ENCODE assay signal across 9 cellular contexts in the genomic region with DNA sequence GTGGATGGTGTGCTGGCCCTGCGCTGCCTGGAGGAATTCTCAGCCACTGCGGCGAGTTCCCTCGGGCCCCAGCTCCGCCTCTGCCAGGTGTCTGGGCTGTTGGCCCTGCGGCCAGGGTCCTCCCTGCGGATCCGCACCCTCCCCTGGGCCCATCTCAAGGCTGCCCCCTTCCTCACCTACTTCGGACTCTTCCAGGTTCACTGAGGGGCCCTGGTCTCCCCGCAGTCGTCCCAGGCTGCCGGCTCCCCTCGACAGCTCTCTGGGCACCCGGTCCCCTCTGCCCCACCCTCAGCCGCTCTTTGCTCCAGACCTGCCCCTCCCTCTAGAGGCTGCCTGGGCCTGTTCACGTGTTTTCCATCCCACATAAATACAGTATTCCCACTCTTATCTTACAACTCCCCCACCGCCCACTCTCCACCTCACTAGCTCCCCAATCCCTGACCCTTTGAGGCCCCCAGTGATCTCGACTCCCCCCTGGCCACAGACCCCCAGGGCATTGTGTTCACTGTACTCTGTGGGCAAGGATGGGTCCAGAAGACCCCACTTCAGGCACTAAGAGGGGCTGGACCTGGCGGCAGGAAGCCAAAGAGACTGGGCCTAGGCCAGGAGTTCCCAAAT. TPM values are rescaled to one million over a fixed set of nuclear protein-coding genes. Genes with fewer than 3 reads are reported as not detected.
A peak's percentile ranks its signal among the peaks of the same experiment; 100 is the strongest.
DNase-seq lines count a peak whose midpoint lies in the region; ATAC-seq, FAIRE-seq and TF ChIP-seq lines count a peak whose summit lies in the region.
"Had no signal": no experiment of that assay in that cellular context is flagged by ENCODE, and none has a peak within 500 bp of the region (broad histone marks: within the 10 kb centered on the region; RNA-seq: fewer than 3 reads in every experiment).

No MANE protein-coding gene starts in this region.

- H3K36me3 ChIP-seq in Peyer's patch = no peaks in the 10 kb centered on the region
- H3K36me3 ChIP-seq in esophagus squamous epithelium = no peaks in the 10 kb centered on the region
- no peaks in the 10 kb centered on the region for H3K36me3 ChIP-seq in pancreas

- H3K4me1 ChIP-seq in Peyer's patch = peaks cover 4 to 42% (median 28%) of the 10 kb centered on the region in 4 donors
- peaks cover 30 to 58% (median 39%) of the 10 kb centered on the region in 3 donors for H3K4me1 ChIP-seq in esophagus squamous epithelium
- peaks cover 18 to 32% (median 25%) of the 10 kb centered on the region in 3 donors for H3K4me1 ChIP-seq in pancreas

- peak overlapping the region; percentile 93 for H3K27ac ChIP-seq in 22Rv1
- H3K27ac ChIP-seq in Peyer's patch = peak overlapping the region; percentile 89 to 99 (median 93)
- peak overlapping the region; percentile 82 to 98 (median 96) for H3K27ac ChIP-seq in esophagus squamous epithelium
- peak overlapping the region; percentile 80 to 94 (median 90) for H3K27ac ChIP-seq in pancreas

- TF ChIP-seq POLR2A in Peyer's patch (IDR thresholded peaks at IDR 0.05) = peak; percentile 39 to 71
- no peak for TF ChIP-seq POLR2A in esophagus squamous epithelium (IDR thresholded peaks at IDR 0.05)
- no peak for TF ChIP-seq POLR2A in GM12892 (IDR thresholded peaks at IDR 0.05; ENCODE audit: low read depth, low read length)

- TF ChIP-seq CTCF in 22Rv1 (IDR thresholded peaks at IDR 0.05) (no peak), Peyer's patch (IDR thresholded peaks at IDR 0.05) (peak in 2 of 6 experiments; percentile 24 to 31), esophagus squamous epithelium (IDR thresholded peaks at IDR 0.05) (no peak), pancreas (IDR thresholded peaks at IDR 0.05) (no peak), foreskin fibroblast (IDR thresholded peaks at IDR 0.05; ENCODE audit: low read depth, low read length) (no peak)

- peak in 2 of 3 donors; percentile 73 to 78 for DNase-seq in Peyer's patch
- DNase-seq in esophagus squamous epithelium (lab: John Stamatoyannopoulos, UW) = no peak
- DNase-seq in pancreas = peak in 3 of 6 donors; percentile 36 to 79 (median 57)
- DNase-seq in activated gamma-delta T cell (lab: John Stamatoyannopoulos, UW) = no peak
- no peak for DNase-seq in foreskin fibroblast
- no peak for DNase-seq in ecto neural progenitor cell (ENCODE audit: low spot score)
- no peak for DNase-seq in GM12892 (ENCODE audit: insufficient read length)
- DNase-seq: amniotic stem cell had no signal

- ATAC-seq in pancreas = no peak

- H3K9me3 ChIP-seq in Peyer's patch = peaks cover 0 to 4% (median 0%) of the 10 kb centered on the region in 4 donors
- no peaks in the 10 kb centered on the region for H3K9me3 ChIP-seq in esophagus squamous epithelium
- no peaks in the 10 kb centered on the region for H3K9me3 ChIP-seq in pancreas

- H3K27me3 ChIP-seq in Peyer's patch (no peaks in the 10 kb centered on the region), esophagus squamous epithelium (no peaks in the 10 kb centered on the region), pancreas (no peaks in the 10 kb centered on the region)

- 62 to 66% methylated on average over 15 to 19 of the region's 19 CpGs for WGBS in esophagus squamous epithelium, 2 donors
- WGBS in pancreas, 2 donors = 70 to 71% methylated on average over 19 of the region's 19 CpGs

- intact Hi-C loops in esophagus squamous epithelium (cut with DNase I) = no loop called here
- intact Hi-C loops in pancreas (cut with DNase I) = loop anchor here in 1 of 3 donors (10.0 kb wide), 1 partner anchor 202 kb away; a partner anchor contains a TSS

- no peak for FAIRE-seq in pancreas (lab: Jason Lieb, UNC)
- FAIRE-seq in GM12892 (lab: Jason Lieb, UNC) = no peak

- H3K4me3 ChIP-seq in Peyer's patch (peak overlapping the region in 2 of 4 donors; percentile 71 to 99), esophagus squamous epithelium (no peak overlapping the region), pancreas (no peak overlapping the region), foreskin fibroblast (ENCODE audit: low read depth in 1 of 2, low read length in 2 of 2) (no peak overlapping the region)

RNA-seq across cellular contexts. Expression of a gene that starts 1.3 kb away (rescaled TPM):
- total RNA-seq in Peyer's patch = 10 to 100 TPM in 3 of 4 donors, 1 to 10 TPM in 1; 5.0 to 54.4 (median 38.7) TPM
- 10 to 100 TPM in 2 of 4 donors, 1 to 10 TPM in 2; 3.8 to 21.7 (median 10.9) TPM for total RNA-seq in esophagus squamous epithelium
- 10 to 100 TPM; 10.5 to 31.2 (median 15.4) TPM for total RNA-seq in pancreas
- polyA plus RNA-seq in pancreas = 10 to 100 TPM; 16.9 to 17.8 TPM
- 4.5 TPM for polyA plus RNA-seq in GM12892 (2012; ENCODE audit: missing spikeins)

RNA-seq across cellular contexts. Expression of a gene that starts 4.5 kb away (rescaled TPM):
- total RNA-seq in Peyer's patch = 10 to 100 TPM; 31.4 to 47.7 (median 43.7) TPM
- total RNA-seq in esophagus squamous epithelium = 10 to 100 TPM; 32.1 to 65.4 (median 48.3) TPM
- total RNA-seq in pancreas = 10 to 100 TPM; 14.7 to 24.1 (median 15.7) TPM
- polyA plus RNA-seq in pancreas = 10 to 100 TPM; 25.5 to 33.1 TPM
- 50.6 TPM for polyA plus RNA-seq in GM12892 (2012; ENCODE audit: missing spikeins)

RNA-seq across cellular contexts. Expression of a gene that starts 8.4 kb away (rescaled TPM):
- 10 to 100 TPM in 3 of 4 donors, 1 to 10 TPM in 1; 7.6 to 58.6 (median 15.2) TPM for total RNA-seq in Peyer's patch
- total RNA-seq in esophagus squamous epithelium = 10 to 100 TPM in 1 of 4 donors, 1 to 10 TPM in 3; 3.5 to 41.6 (median 6.5) TPM
- total RNA-seq in pancreas = 10 to 100 TPM; 11.0 to 21.2 (median 12.7) TPM
- 10 to 100 TPM; 24.2 to 27.7 TPM for polyA plus RNA-seq in pancreas
- 1.7 TPM for polyA plus RNA-seq in GM12892 (2012; ENCODE audit: missing spikeins)

RNA-seq across cellular contexts. Expression of a gene that starts 22.2 kb away (rescaled TPM):
- total RNA-seq in Peyer's patch (100 to 1,000 TPM in 3 of 4 donors, 10 to 100 TPM in 1; 42.1 to 149 (median 124) TPM), esophagus squamous epithelium (10 to 100 TPM; 32.1 to 52.9 (median 45.2) TPM), pancreas (10 to 100 TPM in 3 of 6 donors, 1 to 10 TPM in 3; 3.7 to 60.0 (median 11.1) TPM)
- 1 to 10 TPM; 1.8 to 9.7 TPM for polyA plus RNA-seq in pancreas
- 7.4 TPM for polyA plus RNA-seq in GM12892 (2012; ENCODE audit: missing spikeins)

RNA-seq across cellular contexts. Expression of a gene that starts 26.4 kb away (rescaled TPM):
- total RNA-seq in Peyer's patch (100 to 1,000 TPM in 3 of 4 donors, 10 to 100 TPM in 1; 37.1 to 236 (median 125) TPM), esophagus squamous epithelium (100 to 1,000 TPM in 2 of 4 donors, 10 to 100 TPM in 2; 69.3 to 123 (median 100) TPM), pancreas (10 to 100 TPM; 12.3 to 27.1 (median 18.3) TPM)
- 10 to 100 TPM; 46.3 to 48.2 TPM for polyA plus RNA-seq in pancreas
- polyA plus RNA-seq in GM12892 (2012; ENCODE audit: missing spikeins) = 46.7 TPM

Comparison
In these comparisons a context has a peak if more than half of its experiments do, and no peak if none do; other contexts are left out.
1. DNase-seq: peak in Peyer's patch (2 of 3); none in esophagus squamous epithelium (single experiment), activated gamma-delta T cell (single experiment), foreskin fibroblast (0 of 2), ecto neural progenitor cell (single experiment) and GM12892 (single experiment).
2. POLR2A ChIP-seq: peak in Peyer's patch (2 of 2); none in esophagus squamous epithelium (0 of 4) and GM12892 (single experiment).
3. Peak in every context shown above with its lines, with median percentiles within 50 percentile points of each other: H3K27ac ChIP-seq.